In the genomic region with DNA sequence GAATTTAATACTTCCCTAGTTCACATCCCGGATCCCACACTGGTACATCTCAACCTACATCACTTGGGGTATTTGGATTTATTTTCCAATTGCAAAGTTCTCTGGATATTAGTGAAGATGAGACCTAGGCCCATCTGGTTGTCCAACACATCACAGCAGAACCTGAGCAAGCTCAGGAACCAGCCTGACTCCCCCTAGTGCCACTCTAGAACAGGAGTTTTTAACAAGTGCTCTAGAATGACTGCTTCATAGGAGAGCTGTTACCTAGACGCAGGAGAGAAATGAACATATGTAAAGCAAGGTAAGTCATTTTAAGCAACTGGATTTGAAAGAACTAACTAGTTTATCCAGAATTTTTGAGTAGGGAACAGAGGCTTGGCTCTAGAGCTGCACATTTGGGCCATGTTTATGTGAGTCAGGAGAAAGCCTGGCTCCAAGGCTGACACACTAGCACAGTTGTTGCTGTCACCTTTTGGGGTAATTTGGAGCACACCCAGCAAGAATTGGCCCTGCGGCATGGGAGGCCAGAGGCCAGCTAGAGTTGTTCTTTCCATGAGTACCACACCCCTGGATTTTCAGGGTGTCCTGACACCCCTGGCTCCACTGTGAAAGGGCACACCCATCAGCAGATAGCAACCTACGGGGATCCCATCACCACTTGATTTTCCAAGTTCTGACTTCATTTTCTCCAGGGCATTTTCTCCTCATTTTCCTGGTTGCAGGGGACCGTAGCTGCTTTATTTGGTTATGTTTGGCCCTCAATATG, we compare ENCODE assay signal across 10 cellular contexts.
DNase-seq lines count a peak whose midpoint lies in the region; ATAC-seq and TF ChIP-seq lines count a peak whose summit lies in the region.
"Had no signal": no experiment of that assay in that cellular context is flagged by ENCODE, and none has a peak within 500 bp of the region (broad histone marks: within the 10 kb centered on the region; RNA-seq: fewer than 3 reads in every experiment).

No MANE protein-coding gene starts in this region.

- ATAC-seq in GM19438 (IDR thresholded peaks at IDR 0.05; ENCODE audit: low read depth, unreplicated experiment), result peak; percentile 29
- no peak for ATAC-seq in HG03520 (IDR thresholded peaks at IDR 0.05; ENCODE audit: unreplicated experiment)
- ATAC-seq in T-cell (replicated peaks in 1 of 4), result no peak
- no peak for ATAC-seq in HG03095 (IDR thresholded peaks at IDR 0.05; ENCODE audit: unreplicated experiment)

- H3K27me3 ChIP-seq in A673 (replicated peaks; ENCODE audit: insufficient read depth, low read depth, low read length, poor library complexity), result no peaks in the 10 kb centered on the region

- CTCF ChIA-PET in A673 (lab: Charles Lee), result no interaction called here
- CTCF ChIA-PET in T-cell (lab: Charles Lee), result no interaction called here

- no peaks in the 10 kb centered on the region for H3K4me1 Mint-ChIP-seq in T-cell

- H3K4me1 ChIP-seq in A673 (ENCODE audit: insufficient read depth, low read length, poor library complexity, severe bottlenecking), result peaks cover 8% of the 10 kb centered on the region

- H3K36me3 Mint-ChIP-seq in T-cell, result no peaks in the 10 kb centered on the region

- H3K36me3 ChIP-seq in A673 (ENCODE audit: insufficient read depth, low read length, poor library complexity, severe bottlenecking), result no peaks in the 10 kb centered on the region

- H3K4me3 Mint-ChIP-seq in T-cell, result no peak overlapping the region
- H3K4me3 Mint-ChIP-seq: CD4-positive, alpha-beta T cell had no signal

- no peaks in the 10 kb centered on the region for H3K9me3 ChIP-seq in A673 (ENCODE audit: low read depth, low read length, poor library complexity, severe bottlenecking)

- TF ChIP-seq CTCF in A673 (conservative IDR thresholded peaks at IDR 0.05; ENCODE audit: low read depth, low read length) (peak; percentile 40), fibroblast of villous mesenchyme (IDR thresholded peaks at IDR 0.05; ENCODE audit: insufficient read depth, low read depth, low read length) (peak; percentile 32)

- no TSS peak for BruUV-seq in A673 (replicated peaks; lab: Mats Ljungman, UMichigan)

- H3K27ac ChIP-seq in A673 (ENCODE audit: low read depth, low read length, poor library complexity, severe bottlenecking), result no peak overlapping the region

- no peak overlapping the region for H3K27ac Mint-ChIP-seq in T-cell
- H3K27ac Mint-ChIP-seq: CD4-positive, alpha-beta T cell had no signal

- peak; percentile 15 for DNase-seq in A673 (ENCODE audit: low spot score)
- DNase-seq in NOMO-1 treated with dmso at 0.1 percent for 144 hours (lab: John Stamatoyannopoulos, UW; ENCODE audit: unreplicated experiment), result peak; percentile 4
- DNase-seq in fibroblast of villous mesenchyme (ENCODE audit: low read depth), result peak; percentile 13
- no peak for DNase-seq in T-cell
- DNase-seq in stimulated activated CD8-positive, alpha-beta memory T cell treated with anti-CD3 and anti-CD28 coated beads, Interleukin-4, amount 100 ng/mL, for 48 hours, result no peak
- DNase-seq: CD4-positive, alpha-beta T cell; NCI-H1694 treated with DMSO at 0.1 percent for 48 hours had no signal

- H3K4me3 ChIP-seq in A673 (ENCODE audit: low read depth, low read length, poor library complexity, severe bottlenecking) (no peak overlapping the region), fibroblast of villous mesenchyme (ENCODE audit: low read depth, low read length) (no peak overlapping the region)

- intact Hi-C loops in A673 (cut with micrococcal nuclease; ENCODE audit: unreplicated experiment), result loop anchor here (5.0 kb wide), 1 partner anchor 112 kb away; a partner anchor contains a TSS

- H3K9me3 Mint-ChIP-seq in T-cell, result no peaks in the 10 kb centered on the region
- H3K9me3 Mint-ChIP-seq: CD4-positive, alpha-beta T cell had no signal

- POLR2A ChIA-PET in A673 (lab: Charles Lee; ENCODE audit: low non-redundant PET) (no interaction called here), T-cell (lab: Charles Lee) (no interaction called here)

- peaks cover 0 to 7% of the 10 kb centered on the region in 2 donors for H3K27me3 Mint-ChIP-seq in T-cell

Comparison
In these comparisons a context has a peak if more than half of its experiments do, and no peak if none do; other contexts are left out.
1. DNase-seq: peak in A673 (single experiment), NOMO-1 treated with dmso at 0.1 percent for 144 hours (single experiment) and fibroblast of villous mesenchyme (single experiment); none in T-cell (0 of 34) and stimulated activated CD8-positive, alpha-beta memory T cell treated with anti-CD3 and anti-CD28 coated beads, Interleukin-4, amount 100 ng/mL, for 48 hours (single experiment).